Comparison of ENCODE assay signal across 8 cellular contexts in the genomic region with DNA sequence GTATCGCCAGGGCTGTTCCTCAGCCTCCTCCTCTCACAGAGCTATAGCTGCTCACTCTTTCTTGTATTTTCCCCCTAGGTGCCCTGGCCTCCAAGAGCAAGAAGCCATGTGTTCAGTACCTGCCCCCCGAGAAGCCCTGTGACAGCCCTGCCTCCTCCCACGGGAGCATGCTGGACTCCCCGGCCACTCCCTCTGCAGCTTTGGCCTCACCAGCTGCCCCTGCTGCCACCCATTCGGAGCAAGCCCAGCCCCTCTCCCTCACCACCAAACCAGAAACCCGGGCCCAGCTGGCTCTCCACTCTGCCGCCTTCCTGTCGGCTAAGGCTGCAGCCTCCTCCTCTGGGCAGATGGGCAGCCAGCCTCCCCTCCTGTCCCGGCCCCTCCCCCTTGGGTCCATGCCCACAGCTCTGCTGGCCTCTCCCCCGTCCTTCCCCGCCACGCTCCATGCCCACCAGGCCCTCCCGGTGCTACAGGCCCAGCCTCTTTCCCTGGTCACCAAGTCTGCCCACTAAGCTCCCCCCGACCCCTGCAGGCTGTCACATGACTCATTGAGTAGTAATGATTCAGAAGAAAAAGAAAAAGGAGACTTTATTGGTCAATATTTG. TPM values are rescaled to one million over a fixed set of nuclear protein-coding genes. Genes with fewer than 3 reads are reported as not detected.
A peak's percentile ranks its signal among the peaks of the same experiment; 100 is the strongest.
DNase-seq lines count a peak whose midpoint lies in the region; ATAC-seq and TF ChIP-seq lines count a peak whose summit lies in the region.

No MANE protein-coding gene starts in this region.

- 0 to 26% methylated on average over 1 to 8 of the region's 14 CpGs for WGBS in gastroesophageal sphincter (ENCODE audit: low coverage in 1 of 2), 2 donors
- WGBS in psoas muscle, 3 donors: 43 to 50% (median 45%) methylated on average over 13 to 14 of the region's 14 CpGs

- intact Hi-C loops in psoas muscle (cut with DNase I): no loop called here

- H3K27me3 ChIP-seq in gastroesophageal sphincter (no peaks in the 10 kb centered on the region), psoas muscle (ENCODE audit: insufficient read depth in 3 of 3, low read length in 2 of 3) (no peaks in the 10 kb centered on the region), H7 (ENCODE audit: control insufficient read depth, insufficient read depth, low read length) (no peaks in the 10 kb centered on the region)

- H3K4me3 ChIP-seq in gastroesophageal sphincter: no peak overlapping the region
- H3K4me3 ChIP-seq in psoas muscle: no peak overlapping the region
- H3K4me3 ChIP-seq in H7 (ENCODE audit: insufficient read depth, low read depth, low read length): no peak overlapping the region

- H3K9me3 ChIP-seq in gastroesophageal sphincter: no peaks in the 10 kb centered on the region
- no peaks in the 10 kb centered on the region for H3K9me3 ChIP-seq in psoas muscle

- peaks cover 0 to 66% of the 10 kb centered on the region in 2 donors for H3K36me3 ChIP-seq in gastroesophageal sphincter
- H3K36me3 ChIP-seq in psoas muscle (ENCODE audit: insufficient read depth in 1 of 2, low read depth in 1 of 2): peaks cover 0 to 36% of the 10 kb centered on the region in 2 donors
- peaks cover 35% of the 10 kb centered on the region for H3K36me3 ChIP-seq in H7 (replicated peaks; ENCODE audit: control insufficient read depth, insufficient read depth, low read length)

- H3K4me1 ChIP-seq in gastroesophageal sphincter (peaks cover 0 to 32% (median 10%) of the 10 kb centered on the region in 3 donors), psoas muscle (no peaks in the 10 kb centered on the region)

- ATAC-seq in GM19463 (IDR thresholded peaks at IDR 0.05; ENCODE audit: unreplicated experiment) (peak; percentile 53), gastroesophageal sphincter (peak; percentile 53), psoas muscle (peak; percentile 23 to 41 (median 26)), GM18498 (IDR thresholded peaks at IDR 0.05; ENCODE audit: unreplicated experiment) (no peak), HG02885 (IDR thresholded peaks at IDR 0.05; ENCODE audit: poor library complexity, unreplicated experiment) (no peak)

- TF ChIP-seq CTCF in gastroesophageal sphincter (IDR thresholded peaks at IDR 0.05): no peak
- TF ChIP-seq CTCF in psoas muscle (IDR thresholded peaks at IDR 0.05): no peak

- no peak for TF ChIP-seq EP300 in gastroesophageal sphincter (IDR thresholded peaks at IDR 0.05)

- H3K27ac ChIP-seq in gastroesophageal sphincter: peak overlapping the region in 3 of 4 donors; percentile 36 to 64 (median 60)
- H3K27ac ChIP-seq in psoas muscle: no peak overlapping the region

- no peak for TF ChIP-seq POLR2A in gastroesophageal sphincter (IDR thresholded peaks at IDR 0.05)

- DNase-seq in AG08395 (ENCODE audit: low spot score) (peak; percentile 49), SK-N-DZ (ENCODE audit: low spot score) (peak; percentile 38), psoas muscle (peak; percentile 66 to 74), H7 (no peak)

RNA-seq across cellular contexts. Expression of a gene that starts 18.7 kb away (rescaled TPM):
- polyA plus RNA-seq in SK-N-DZ (2014; cell fraction: cytosol; rRNA removed): 24.1 and 32.8 TPM in 2 replicates
- 16.1 and 26.4 TPM in 2 replicates for polyA plus RNA-seq in SK-N-DZ (2014; cell fraction: nucleus; rRNA removed)
- total RNA-seq in gastroesophageal sphincter (100 to 1,000 TPM; 115 to 153 (median 124) TPM), psoas muscle (10 to 100 TPM; 35.0 to 43.0 (median 36.9) TPM)
- polyA plus RNA-seq in psoas muscle: 10 to 100 TPM; 14.3 to 51.7 (median 21.9) TPM
- total RNA-seq in H7 (2014; rRNA removed; shearing (Covaris generic)): 33.0 and 37.0 TPM in 2 replicates

RNA-seq across cellular contexts. Expression of a gene that starts 45.3 kb away (rescaled TPM):
- 15.4 and 17.2 TPM in 2 replicates for polyA plus RNA-seq in SK-N-DZ (2014; cell fraction: cytosol; rRNA removed)
- 23.6 and 31.7 TPM in 2 replicates for polyA plus RNA-seq in SK-N-DZ (2014; cell fraction: nucleus; rRNA removed)
- 10 to 100 TPM; 29.5 to 61.8 (median 44.9) TPM for total RNA-seq in gastroesophageal sphincter
- total RNA-seq in psoas muscle: 100 to 1,000 TPM in 1 of 4 donors, 10 to 100 TPM in 3; 28.3 to 115 (median 63.3) TPM
- polyA plus RNA-seq in psoas muscle: 10 to 100 TPM; 36.9 to 74.3 (median 45.6) TPM
- 18.5 and 29.6 TPM in 2 replicates for total RNA-seq in H7 (2014; rRNA removed; shearing (Covaris generic))

RNA-seq across cellular contexts. Expression of a gene that starts 45.5 kb away (rescaled TPM):
- 17.2 and 27.4 TPM in 2 replicates for polyA plus RNA-seq in SK-N-DZ (2014; cell fraction: cytosol; rRNA removed)
- 36.9 and 43.4 TPM in 2 replicates for polyA plus RNA-seq in SK-N-DZ (2014; cell fraction: nucleus; rRNA removed)
- total RNA-seq in gastroesophageal sphincter (10 to 100 TPM; 12.4 to 25.8 (median 18.0) TPM), psoas muscle (10 to 100 TPM; 16.0 to 19.2 (median 17.6) TPM)
- 10 to 100 TPM; 17.2 to 33.2 (median 20.4) TPM for polyA plus RNA-seq in psoas muscle
- total RNA-seq in H7 (2014; rRNA removed; shearing (Covaris generic)): 11.3 and 11.5 TPM in 2 replicates

Comparison
In these comparisons a context has a peak if more than half of its experiments do, and no peak if none do; other contexts are left out.
1. ATAC-seq: peak in GM19463 (single experiment), gastroesophageal sphincter (single experiment) and psoas muscle (4 of 4); none in GM18498 (single experiment) and HG02885 (single experiment).